18 cellular contexts compared by ENCODE assay signal in genomic region chr10:21092683-21093524, GRCh38.
DNase-seq lines count a peak whose midpoint lies in the region; ATAC-seq, FAIRE-seq and TF ChIP-seq lines count a peak whose summit lies in the region.
"Had no signal": no experiment of that assay in that cellular context is flagged by ENCODE, and none has a peak within 500 bp of the region (broad histone marks: within the 10 kb centered on the region; RNA-seq: fewer than 3 reads in every experiment).

No MANE protein-coding gene starts in this region.

- no peak overlapping the region for H2BK5ac ChIP-seq in mesenchymal stem cell (ENCODE audit: low read depth, low read length, poor library complexity, severe bottlenecking)

- no peak overlapping the region for H3K23ac ChIP-seq in mesenchymal stem cell (ENCODE audit: low read length in 2 of 2)

- no peak overlapping the region for H2BK15ac ChIP-seq in mesenchymal stem cell (ENCODE audit: low read depth, poor library complexity, severe bottlenecking)

- no peak overlapping the region for H3K4me3 Mint-ChIP-seq in CD4-positive, alpha-beta T cell
- H3K4me3 Mint-ChIP-seq: CD8-positive, alpha-beta T cell; IgD-negative memory B cell had no signal

- no peak for TF ChIP-seq CTCF in epithelial cell of esophagus (IDR thresholded peaks at IDR 0.05; ENCODE audit: insufficient read depth, low read depth, low read length, missing control alignments)
- no peak for TF ChIP-seq CTCF in CD4-positive, alpha-beta T cell (IDR thresholded peaks at IDR 0.05)

- H3K27ac ChIP-seq in mesenchymal stem cell (ENCODE audit: low read length, poor library complexity, severe bottlenecking) = no peak overlapping the region
- H3K27ac ChIP-seq in CD4-positive, alpha-beta T cell (ENCODE audit: low read depth, low read length) = no peak overlapping the region
- H3K27ac ChIP-seq: PC-9 had no signal

- FAIRE-seq in RCC 7860 (lab: Jason Lieb, UNC) = peak; percentile 60
- FAIRE-seq: H54 had no signal

- no peak for ATAC-seq in HG03439 (IDR thresholded peaks at IDR 0.05; ENCODE audit: unreplicated experiment)
- ATAC-seq in CD4-positive, alpha-beta T cell (ENCODE audit: poor library complexity) = no peak
- ATAC-seq: CD8-positive, alpha-beta T cell had no signal

- in situ Hi-C loops in Caki2 (cut with HindIII; ENCODE audit: low pct_unique_long_range_greater_than_20kb, low sequenced_read_pairs) = no loop called here

- H3K79me1 ChIP-seq in mesenchymal stem cell (replicated peaks; ENCODE audit: low read length, poor library complexity, severe bottlenecking) = no peaks in the 10 kb centered on the region

- no peaks in the 10 kb centered on the region for H3K36me3 Mint-ChIP-seq in CD4-positive, alpha-beta T cell (ENCODE audit: low read depth)
- H3K36me3 Mint-ChIP-seq: CD8-positive, alpha-beta T cell; IgD-negative memory B cell had no signal

- no peak overlapping the region for H3K14ac ChIP-seq in mesenchymal stem cell (ENCODE audit: low read length in 2 of 2)

- no peaks in the 10 kb centered on the region for H3K36me3 ChIP-seq in mesenchymal stem cell (ENCODE audit: control insufficient read depth in 1 of 2, insufficient read depth in 2 of 2, low read depth in 1 of 2, low read length in 2 of 2)
- H3K36me3 ChIP-seq: BE2C had no signal

- no peak overlapping the region for H3K4me2 ChIP-seq in mesenchymal stem cell (ENCODE audit: low read length, poor library complexity, severe bottlenecking)
- H3K4me2 ChIP-seq: PC-9 had no signal

- no peak overlapping the region for H4K8ac ChIP-seq in mesenchymal stem cell (ENCODE audit: low read length)

- H3K9me3 Mint-ChIP-seq in CD4-positive, alpha-beta T cell = no peaks in the 10 kb centered on the region
- H3K9me3 Mint-ChIP-seq: CD8-positive, alpha-beta T cell had no signal

- no peak overlapping the region for H2BK120ac ChIP-seq in mesenchymal stem cell (ENCODE audit: low read depth, low read length)

- peaks cover 9% of the 10 kb centered on the region for H3K27me3 Mint-ChIP-seq in CD4-positive, alpha-beta T cell

- intact Hi-C loops in CD4-positive, alpha-beta T cell (cut with DNase I, micrococcal nuclease) = no loop called here

- H2AFZ ChIP-seq in mesenchymal stem cell (ENCODE audit: low read depth, low read length) = no peak overlapping the region
- H2AFZ ChIP-seq: PC-9 had no signal

- CTCF ChIA-PET in CD4-positive, alpha-beta T cell (lab: Charles Lee) = no interaction called here

- peaks cover 5 to 14% of the 10 kb centered on the region in 2 experiments for H3K27me3 ChIP-seq in mesenchymal stem cell (ENCODE audit: control insufficient read depth in 1 of 2, insufficient read depth in 1 of 2, low read length in 2 of 2)
- no peaks in the 10 kb centered on the region for H3K27me3 ChIP-seq in CD4-positive, alpha-beta T cell (ENCODE audit: control insufficient read depth, insufficient read depth, low read length)
- H3K27me3 ChIP-seq: BE2C had no signal

- no peaks in the 10 kb centered on the region for H3K4me1 ChIP-seq in mesenchymal stem cell (ENCODE audit: control insufficient read depth, insufficient read depth, low read depth, low read length)
- H3K4me1 ChIP-seq: BE2C had no signal

- H2BK12ac ChIP-seq in mesenchymal stem cell (ENCODE audit: low read length in 2 of 2) = peak overlapping the region in 1 of 2 experiments; percentile 30

- no peak overlapping the region for H3K9ac ChIP-seq in mesenchymal stem cell (ENCODE audit: low read length)

- DNase-seq in Caki2 (ENCODE audit: low read depth) (peak; percentile 30), RCC 7860 (ENCODE audit: low spot score) (peak; percentile 52), epithelial cell of esophagus (ENCODE audit: low read depth) (peak; percentile 4), mesenchymal stem cell (peak; percentile 19), NCI-H82 (lab: John Stamatoyannopoulos, UW) (no peak), GM19240 (ENCODE audit: insufficient read length, low spot score) (no peak)
- DNase-seq in CD4-positive, alpha-beta T cell = no peak
- DNase-seq: ACHN; BE2C; CD8-positive, alpha-beta T cell; NCI-H1048; NCI-H2107; NCI-H69; PC-9; SHP77 had no signal

- no peak overlapping the region for H3K4me3 ChIP-seq in epithelial cell of esophagus (ENCODE audit: low read length)
- H3K4me3 ChIP-seq in mesenchymal stem cell (ENCODE audit: insufficient read depth in 1 of 2, low read depth in 1 of 2, low read length in 2 of 2) = no peak overlapping the region
- H3K4me3 ChIP-seq: PC-9 had no signal

- no peak overlapping the region for H2AK5ac ChIP-seq in mesenchymal stem cell (ENCODE audit: low read length, severe bottlenecking)

- H4K91ac ChIP-seq in mesenchymal stem cell (ENCODE audit: low read length) = no peak overlapping the region

- no peaks in the 10 kb centered on the region for H3K9me3 ChIP-seq in mesenchymal stem cell (ENCODE audit: control insufficient read depth, low read length)
- H3K9me3 ChIP-seq in CD4-positive, alpha-beta T cell (ENCODE audit: control insufficient read depth, low read length) = no peaks in the 10 kb centered on the region
- H3K9me3 ChIP-seq: BE2C had no signal

- no peaks in the 10 kb centered on the region for H3K4me1 Mint-ChIP-seq in CD4-positive, alpha-beta T cell (ENCODE audit: low read depth)

- no peak overlapping the region for H3K18ac ChIP-seq in mesenchymal stem cell (ENCODE audit: low read depth in 1 of 2, low read length in 2 of 2)

- WGBS in mesenchymal stem cell = 83% methylated on average over 4 of the region's 5 CpGs

- H3K27ac Mint-ChIP-seq in CD4-positive, alpha-beta T cell = no peak overlapping the region
- H3K27ac Mint-ChIP-seq: CD8-positive, alpha-beta T cell; IgD-negative memory B cell had no signal

- POLR2A ChIA-PET in CD4-positive, alpha-beta T cell (lab: Charles Lee) = no interaction called here

- H3K4ac ChIP-seq in mesenchymal stem cell (ENCODE audit: low read depth in 1 of 2, low read length in 2 of 2) = no peak overlapping the region

Comparison
In these comparisons a context has a peak if more than half of its experiments do, and no peak if none do; other contexts are left out.
1. DNase-seq: peak in Caki2 (single experiment), RCC 7860 (single experiment), epithelial cell of esophagus (single experiment) and mesenchymal stem cell (single experiment); none in NCI-H82 (single experiment), GM19240 (single experiment) and CD4-positive, alpha-beta T cell (0 of 10).